In the genomic region with DNA sequence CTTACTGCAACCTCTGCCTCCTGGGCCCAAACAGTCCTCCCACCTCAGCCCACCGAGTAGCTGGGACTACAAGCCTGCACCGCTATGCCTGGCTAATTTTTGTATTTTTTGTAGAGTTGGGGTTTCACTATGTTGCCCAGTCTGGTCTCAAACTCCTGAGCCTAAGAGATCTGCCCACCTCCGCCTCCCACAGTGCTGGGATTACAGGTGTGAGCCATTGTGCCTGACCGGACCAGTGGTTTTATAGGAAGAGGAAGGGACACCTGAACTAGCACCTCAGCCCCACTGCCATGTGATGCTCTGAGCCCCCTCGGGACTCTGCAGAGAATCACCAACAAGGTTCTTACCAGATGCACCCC, we compare ENCODE assay signal across 1 cellular context.
TF ChIP-seq lines count a peak whose summit lies in the region.

No MANE protein-coding gene starts in this region.

TF ChIP-seq in A549, 52 proteins besides CTCF, POLR2A, EP300 and RAD21:
- no peak for TF ChIP-seq HEYL (CRISPR knock-in tag; IDR thresholded peaks at IDR 0.05)
- TF ChIP-seq PHF8 (IDR thresholded peaks at IDR 0.05; ENCODE audit: borderline replicate concordance, low read depth): no peak
- TF ChIP-seq ZC3H11A (IDR thresholded peaks at IDR 0.05): no peak
- TF ChIP-seq, protein P1, sequence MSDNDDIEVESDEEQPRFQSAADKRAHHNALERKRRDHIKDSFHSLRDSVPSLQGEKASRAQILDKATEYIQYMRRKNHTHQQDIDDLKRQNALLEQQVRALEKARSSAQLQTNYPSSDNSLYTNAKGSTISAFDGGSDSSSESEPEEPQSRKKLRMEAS (IDR thresholded peaks at IDR 0.05): no peak
- no peak for TF ChIP-seq RNF2 (IDR thresholded peaks at IDR 0.05; ENCODE audit: borderline replicate concordance, low read depth)
- no peak for TF ChIP-seq BHLHE40 (IDR thresholded peaks at IDR 0.05; ENCODE audit: low read depth, low read length)
- no peak for TF ChIP-seq NR3C1 (IDR thresholded peaks at IDR 0.05)
